Comparison of ENCODE assay signal across 21 cellular contexts in genomic region chr3:77835916-77836315, GRCh38.
A peak's percentile ranks its signal among the peaks of the same experiment; 100 is the strongest.
DNase-seq lines count a peak whose midpoint lies in the region; ATAC-seq, FAIRE-seq and TF ChIP-seq lines count a peak whose summit lies in the region.
"Had no signal": no experiment of that assay in that cellular context is flagged by ENCODE, and none has a peak within 500 bp of the region (broad histone marks: within the 10 kb centered on the region; RNA-seq: fewer than 3 reads in every experiment).

No MANE protein-coding gene starts in this region.

- whole genome bisulfite sequencing in hepatocyte (ENCODE audit: low lambda C conversion rate, missing lambda C conversion rate): 56% methylated on average over 5 of the region's 5 CpGs

- ATAC-seq in HG03460 (IDR thresholded peaks at IDR 0.05; ENCODE audit: unreplicated experiment) (no peak), GM18861 (IDR thresholded peaks at IDR 0.05; ENCODE audit: unreplicated experiment) (no peak)
- ATAC-seq: GM12878 had no signal

- no peak for FAIRE-seq in H54 (lab: Jason Lieb, UNC)
- FAIRE-seq: GM12878, GM19239 had no signal

- H3K4me1 ChIP-seq in hepatocyte (ENCODE audit: insufficient read depth): no peaks in the 10 kb centered on the region
- H3K4me1 ChIP-seq: BE2C, Caco-2 had no signal

- H3K36me3 ChIP-seq in hepatocyte (replicated peaks; ENCODE audit: insufficient read depth, low read depth): no peaks in the 10 kb centered on the region
- H3K36me3 ChIP-seq: BE2C had no signal

- H3K9me2 ChIP-seq in hepatocyte (replicated peaks; ENCODE audit: insufficient read depth): no peaks in the 10 kb centered on the region

- no peaks in the 10 kb centered on the region for H3K9me3 ChIP-seq in hepatocyte (ENCODE audit: low read depth)
- H3K9me3 ChIP-seq: BE2C, Caco-2 had no signal

- H3K4me3 ChIP-seq in choroid plexus epithelial cell (ENCODE audit: low read depth, low read length) (no peak overlapping the region), hepatocyte (no peak overlapping the region)
- H3K4me3 ChIP-seq: GM12878 had no signal

- TF ChIP-seq POLR2A in H54 (IDR thresholded peaks at IDR 0.05; ENCODE audit: low read depth, low read length): no peak

- H3K27ac ChIP-seq in hepatocyte: no peak overlapping the region

- no peaks in the 10 kb centered on the region for H3K79me2 ChIP-seq in hepatocyte

- no peak overlapping the region for H2AFZ ChIP-seq in hepatocyte

- no peaks in the 10 kb centered on the region for H4K20me1 ChIP-seq in hepatocyte (ENCODE audit: insufficient read depth, poor library complexity, severe bottlenecking)

- H3K4me2 ChIP-seq in hepatocyte: peak overlapping the region; percentile 33

- TF ChIP-seq CTCF in choroid plexus epithelial cell (conservative IDR thresholded peaks at IDR 0.05; ENCODE audit: low read depth, low read length) (no peak), hepatocyte (IDR thresholded peaks at IDR 0.05; ENCODE audit: poor library complexity) (no peak)

- DNase-seq in EL: peak; percentile 33
- DNase-seq in choroid plexus epithelial cell (ENCODE audit: low read depth): peak; percentile 53
- DNase-seq in hepatocyte (ENCODE audit: low spot score): no peak
- peak; percentile 28 for DNase-seq in smooth muscle cell of the brain vasculature (ENCODE audit: low read depth, low spot score)
- no peak for DNase-seq in H54 (ENCODE audit: insufficient read length, low spot score)
- DNase-seq: BE2C; Caco-2; CD4-positive, alpha-beta T cell; HCEC 1CT; NCI-H1105 treated with DMSO at 0.1 percent for 48 hours; NCI-H1694 treated with DMSO at 0.1 percent for 48 hours; NCI-H2107; NCI-H2227 treated with DMSO at 0.1 percent for 48 hours; NCI-H510A treated with DMSO at 0.1 percent for 48 hours; NCI-H82; RPMI8226; SIG-M5 had no signal

- no peaks in the 10 kb centered on the region for H3K27me3 ChIP-seq in hepatocyte
- H3K27me3 ChIP-seq: BE2C had no signal

Comparison
In these comparisons a context has a peak if more than half of its experiments do, and no peak if none do; other contexts are left out.
1. DNase-seq: peak in EL (single experiment), choroid plexus epithelial cell (single experiment) and smooth muscle cell of the brain vasculature (single experiment); none in hepatocyte (single experiment) and H54 (single experiment).